In genomic region chr22:50582562-50583293, GRCh38 we compare ENCODE assay signal across 1 cellular context.
A peak's percentile ranks its signal among the peaks of the same experiment; 100 is the strongest.
TF ChIP-seq lines count a peak whose summit lies in the region.

Gene CHKB, minus strand, starts transcription at chr22:50582849. Its CDS starts 68 bp downstream, at chr22:50582781.

TF ChIP-seq in HEK293, 187 proteins besides CTCF, POLR2A, EP300 and RAD21 (continued from another document and continues in another):
- TF ChIP-seq ZNF518A (tag by site-specific recombination; conservative IDR thresholded peaks at IDR 0.05; ENCODE audit: low read depth) (no peak), ZNF677 (tag by site-specific recombination; IDR thresholded peaks at IDR 0.05) (no peak), BCL11A (tag by site-specific recombination; IDR thresholded peaks at IDR 0.05; ENCODE audit: low read depth) (peak; percentile 62; the same call in 1 of the 2 replicates), KLF8 (tag by site-specific recombination; IDR thresholded peaks at IDR 0.05) (peak; percentile 44; the same call in 1 of the 2 replicates), ZNF133 (tag by site-specific recombination; IDR thresholded peaks at IDR 0.05) (no peak), ZNF561 (tag by site-specific recombination; IDR thresholded peaks at IDR 0.05; ENCODE audit: borderline replicate concordance) (no peak), ZNF501 (tag by site-specific recombination; IDR thresholded peaks at IDR 0.05) (peak; percentile 40; the same call in 1 of the 2 replicates), ZNF555 (tag by site-specific recombination; conservative IDR thresholded peaks at IDR 0.05) (no peak), ZIC2 (tag by site-specific recombination; IDR thresholded peaks at IDR 0.05) (no peak), ZNF37A (tag by site-specific recombination; IDR thresholded peaks at IDR 0.05) (no peak), SCRT1 (tag by site-specific recombination; IDR thresholded peaks at IDR 0.05; ENCODE audit: borderline replicate concordance) (no peak), FEZF1 (tag by site-specific recombination; IDR thresholded peaks at IDR 0.05) (no peak), ZNF433 (tag by site-specific recombination; IDR thresholded peaks at IDR 0.05; ENCODE audit: low read depth) (no peak), ZSCAN23 (tag by site-specific recombination; IDR thresholded peaks at IDR 0.05) (no peak), GLI4 (tag by site-specific recombination; IDR thresholded peaks at IDR 0.05) (no peak), GLIS2 (tag by site-specific recombination; IDR thresholded peaks at IDR 0.05) (no peak), ZEB2 (tag by site-specific recombination; IDR thresholded peaks at IDR 0.05) (peak; percentile 89), ZSCAN4 (tag by site-specific recombination; IDR thresholded peaks at IDR 0.05) (no peak), ZNF26 (tag by site-specific recombination; IDR thresholded peaks at IDR 0.05) (no peak), KLF16 (tag by site-specific recombination; IDR thresholded peaks at IDR 0.05) (peak; percentile 84; the same call in 1 of the 2 replicates), SETDB1 (IDR thresholded peaks at IDR 0.05; ENCODE audit: insufficient read length, low read length) (no peak), ZNF658 (tag by site-specific recombination; IDR thresholded peaks at IDR 0.05) (no peak), KLF17 (tag by site-specific recombination; IDR thresholded peaks at IDR 0.05) (peak; percentile 88), WT1 (tag by site-specific recombination; IDR thresholded peaks at IDR 0.05) (no peak), ZFP37 (tag by site-specific recombination; IDR thresholded peaks at IDR 0.05) (peak; percentile 31; the same call in 1 of the 2 replicates), ZNF2 (tag by site-specific recombination; IDR thresholded peaks at IDR 0.05) (peak; percentile 76), ZNF529 (tag by site-specific recombination; IDR thresholded peaks at IDR 0.05; ENCODE audit: insufficient replicate concordance) (no peak), ZNF350 (tag by site-specific recombination; IDR thresholded peaks at IDR 0.05) (no peak), MZF1 (tag by site-specific recombination; IDR thresholded peaks at IDR 0.05; ENCODE audit: borderline replicate concordance) (no peak), ZBTB10 (tag by site-specific recombination; IDR thresholded peaks at IDR 0.05) (peak; percentile 71; the same call in 1 of the 2 replicates), ZNF423 (tag by site-specific recombination; IDR thresholded peaks at IDR 0.05) (no peak), ZNF558 (tag by site-specific recombination; IDR thresholded peaks at IDR 0.05) (no peak), MEIS1 (CRISPR knock-in tag; IDR thresholded peaks at IDR 0.05; ENCODE audit: borderline replicate concordance) (no peak), ZNF132 (tag by site-specific recombination; IDR thresholded peaks at IDR 0.05; ENCODE audit: borderline replicate concordance) (no peak), ZBTB49 (tag by site-specific recombination; IDR thresholded peaks at IDR 0.05; ENCODE audit: low read depth) (no peak), ZNF76 (tag by site-specific recombination; IDR thresholded peaks at IDR 0.05; ENCODE audit: borderline replicate concordance, low read depth) (peak; percentile 42; the same call in 1 of the 2 replicates), ZNF175 (tag by site-specific recombination; IDR thresholded peaks at IDR 0.05) (no peak), ZNF777 (tag by site-specific recombination; IDR thresholded peaks at IDR 0.05; ENCODE audit: borderline replicate concordance) (no peak), ZNF354C (tag by site-specific recombination; IDR thresholded peaks at IDR 0.05; ENCODE audit: borderline replicate concordance, low read depth) (no peak), ZNF48 (tag by site-specific recombination; IDR thresholded peaks at IDR 0.05) (no peak), ZNF146 (tag by site-specific recombination; IDR thresholded peaks at IDR 0.05) (no peak), TRIM28 (IDR thresholded peaks at IDR 0.05; ENCODE audit: borderline replicate concordance, low read length) (no peak), ZNF148 (tag by site-specific recombination; IDR thresholded peaks at IDR 0.05; ENCODE audit: borderline replicate concordance) (no peak), KLF7 (tag by site-specific recombination; IDR thresholded peaks at IDR 0.05; ENCODE audit: borderline replicate concordance) (peak; percentile 65; the same call in 1 of the 2 replicates)
- TF ChIP-seq, protein P1, sequence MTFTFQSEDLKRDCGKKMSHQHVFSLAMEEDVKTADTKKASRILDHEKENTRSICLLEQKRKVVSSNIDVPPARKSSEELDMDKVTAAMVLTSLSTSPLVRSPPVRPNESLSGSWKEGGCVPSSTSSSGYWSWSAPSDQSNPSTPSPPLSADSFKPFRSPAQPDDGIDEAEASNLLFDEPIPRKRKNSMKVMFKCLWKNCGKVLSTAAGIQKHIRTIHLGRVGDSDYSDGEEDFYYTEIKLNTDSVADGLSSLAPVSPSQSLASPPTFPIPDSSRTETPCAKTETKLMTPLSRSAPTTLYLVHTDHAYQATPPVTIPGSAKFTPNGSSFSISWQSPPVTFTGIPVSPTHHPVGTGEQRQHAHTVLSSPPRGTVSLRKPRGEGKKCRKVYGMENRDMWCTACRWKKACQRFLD (tag by site-specific recombination; IDR thresholded peaks at IDR 0.05) = no peak
